ENCODE assay signal across 32 cellular contexts in genomic region chr7:108008827-108009226, GRCh38. TPM values are rescaled to one million over a fixed set of nuclear protein-coding genes. Genes with fewer than 3 reads are reported as not detected.
"Had no signal": no experiment of that assay in that cellular context is flagged by ENCODE, and none has a peak within 500 bp of the region (broad histone marks: within the 10 kb centered on the region; RNA-seq: fewer than 3 reads in every experiment).

No MANE protein-coding gene starts in this region.

- H3K27ac Mint-ChIP-seq: activated B cell treated with CpG ODN at 0.5 μM for 24 hours; activated CD4-positive, alpha-beta memory T cell treated with anti-CD3 and anti-CD28 coated beads, Interleukin-2, amount 10 ng/mL, durations not matched to agents 7 days and 5 days; activated CD4-positive, alpha-beta T cell treated with anti-CD3 and anti-CD28 coated beads, Interleukin-2, amount 10 ng/mL, durations not matched to agents 24 days and 14 days; activated CD8-positive, alpha-beta memory T cell treated with anti-CD3 and anti-CD28 coated beads, Interleukin-2, amount 10 ng/mL, durations not matched to agents 7 days and 5 days; activated CD8-positive, alpha-beta T cell treated with anti-CD3 and anti-CD28 coated beads, Interleukin-2, amount 10 ng/mL, durations not matched to agents 7 days and 5 days; activated naive CD4-positive, alpha-beta T cell treated with anti-CD3 and anti-CD28 coated beads for 36 hours; activated naive CD4-positive, alpha-beta T cell treated with anti-CD3 and anti-CD28 coated beads, Interleukin-2, amount 50 U/mL, for 72 hours; activated naive CD8-positive, alpha-beta T cell treated with anti-CD3 and anti-CD28 coated beads for 36 hours; activated T-cell treated with anti-CD3 and anti-CD28 coated beads, Interleukin-2, amount 50 U/mL, for 24 hours; T-helper 1 cell treated with Interleukin-12 subunit alpha and Interleukin-12 subunit beta and Interleukin-4 antibody, amounts not matched to agents 30 μg/mL and 1 μg/mL, for 36 hours; T-helper 2 cell treated with Interferon-gamma antibody and Interleukin-4, amounts not matched to agents 5 μg/mL and 100 μg/mL, for 36 hours had no signal

- H3K9me3 ChIP-seq: adrenal gland, body of pancreas, breast epithelium had no signal

- H3K36me3 ChIP-seq: adrenal gland, brain microvascular endothelial cell, breast epithelium had no signal

- H3K9me3 Mint-ChIP-seq: activated B cell treated with CpG ODN at 0.5 μM for 24 hours; activated CD4-positive, alpha-beta memory T cell treated with anti-CD3 and anti-CD28 coated beads, Interleukin-2, amount 10 ng/mL, durations not matched to agents 7 days and 5 days; activated CD4-positive, alpha-beta T cell treated with anti-CD3 and anti-CD28 coated beads, Interleukin-2, amount 10 ng/mL, durations not matched to agents 24 days and 14 days; activated naive CD4-positive, alpha-beta T cell treated with anti-CD3 and anti-CD28 coated beads for 36 hours; activated naive CD4-positive, alpha-beta T cell treated with anti-CD3 and anti-CD28 coated beads, Interleukin-2, amount 50 U/mL, for 72 hours; activated naive CD8-positive, alpha-beta T cell treated with anti-CD3 and anti-CD28 coated beads for 36 hours; activated T-cell treated with anti-CD3 and anti-CD28 coated beads, Interleukin-2, amount 50 U/mL, for 24 hours; T-helper 1 cell treated with Interleukin-12 subunit alpha and Interleukin-12 subunit beta and Interleukin-4 antibody, amounts not matched to agents 30 μg/mL and 1 μg/mL, for 36 hours; T-helper 2 cell treated with Interferon-gamma antibody and Interleukin-4, amounts not matched to agents 5 μg/mL and 100 μg/mL, for 36 hours had no signal

- ATAC-seq: activated CD8-positive, alpha-beta memory T cell treated with anti-CD3 and anti-CD28 coated beads, Interleukin-2, amount 10 ng/mL, durations not matched to agents 7 days and 5 days; activated CD8-positive, alpha-beta T cell treated with anti-CD3 and anti-CD28 coated beads, Interleukin-2, amount 10 ng/mL, durations not matched to agents 7 days and 5 days; activated naive CD4-positive, alpha-beta T cell treated with anti-CD3 and anti-CD28 coated beads, Interleukin-2, amount 50 U/mL, for 72 hours; body of pancreas had no signal

- H3K4me1 ChIP-seq: adrenal gland, breast epithelium had no signal

- H3K27me3 ChIP-seq: adrenal gland, body of pancreas, brain microvascular endothelial cell had no signal

- H3K4me1 Mint-ChIP-seq: activated CD8-positive, alpha-beta memory T cell treated with anti-CD3 and anti-CD28 coated beads, Interleukin-2, amount 10 ng/mL, durations not matched to agents 7 days and 5 days had no signal

- H3K36me3 Mint-ChIP-seq: activated CD8-positive, alpha-beta memory T cell treated with anti-CD3 and anti-CD28 coated beads, Interleukin-2, amount 10 ng/mL, durations not matched to agents 7 days and 5 days; activated naive CD8-positive, alpha-beta T cell treated with anti-CD3 and anti-CD28 coated beads for 36 hours had no signal

- H3K4me3 ChIP-seq: adrenal gland, body of pancreas, breast epithelium had no signal

- DNase-seq: activated B cell treated with CpG ODN at 0.5 μM for 24 hours; activated CD4-positive, alpha-beta memory T cell treated with anti-CD3 and anti-CD28 coated beads, Interleukin-2, amount 10 ng/mL, durations not matched to agents 7 days and 5 days; activated CD4-positive, alpha-beta T cell treated with anti-CD3 and anti-CD28 coated beads for 4 hours; activated CD4-positive, alpha-beta T cell treated with anti-CD3 and anti-CD28 coated beads, Interleukin-2, amount 10 ng/mL, durations not matched to agents 24 days and 14 days; activated CD4-positive, alpha-beta T cell treated with anti-CD3 and anti-CD28 coated beads, Interleukin-2, amount 50 U/mL, for 48 hours; activated CD4-positive, CD25-positive, alpha-beta regulatory T cell treated with anti-CD3 and anti-CD28 coated beads, Interleukin-2, amount 50 U/mL, for 72 hours; activated CD8-positive, alpha-beta memory T cell treated with anti-CD3 and anti-CD28 coated beads for 24 hours; activated CD8-positive, alpha-beta memory T cell treated with anti-CD3 and anti-CD28 coated beads, Interleukin-2, amount 10 ng/mL, durations not matched to agents 7 days and 5 days; activated CD8-positive, alpha-beta memory T cell treated with anti-CD3 and anti-CD28 coated beads, Interleukin-2, amount 50 U/mL, for 48 hours; activated CD8-positive, alpha-beta T cell treated with anti-CD3 and anti-CD28 coated beads, Interleukin-2, amount 10 ng/mL, durations not matched to agents 7 days and 5 days; activated effector memory CD4-positive, alpha-beta T cell treated with anti-CD3 and anti-CD28 coated beads, Interleukin-2, amount 50 U/mL, for 16 hours; activated gamma-delta T cell treated with Interleukin-2 at 50 U/mL for 16 hours; activated naive CD4-positive, alpha-beta T cell; activated naive CD4-positive, alpha-beta T cell treated with anti-CD3 and anti-CD28 coated beads for 36 hours; activated naive CD4-positive, alpha-beta T cell treated with anti-CD3 and anti-CD28 coated beads, Interleukin-2, amount 50 U/mL, for 16 hours; activated naive CD8-positive, alpha-beta T cell treated with anti-CD3 and anti-CD28 coated beads for 36 hours; activated T-cell treated with anti-CD3 and anti-CD28 coated beads, Interleukin-2, amount 50 U/mL, for 24 hours; activated T-cell treated with anti-CD3 and anti-CD28 coated beads, Interleukin-2, amount 50 U/mL, for 48 hours; adrenal gland; amniotic stem cell; aorta; body of pancreas; brain microvascular endothelial cell; central memory CD4-positive, alpha-beta T cell; T-helper 1 cell; T-helper 2 cell; T-helper 9 cell had no signal

- H3K27ac ChIP-seq: adrenal gland, brain microvascular endothelial cell, breast epithelium, VCaP had no signal

- H3K4me3 Mint-ChIP-seq: activated B cell treated with CpG ODN at 0.5 μM for 24 hours; activated CD4-positive, alpha-beta memory T cell treated with anti-CD3 and anti-CD28 coated beads, Interleukin-2, amount 10 ng/mL, durations not matched to agents 7 days and 5 days; activated CD4-positive, alpha-beta T cell treated with anti-CD3 and anti-CD28 coated beads, Interleukin-2, amount 10 ng/mL, durations not matched to agents 24 days and 14 days; activated CD8-positive, alpha-beta memory T cell treated with anti-CD3 and anti-CD28 coated beads, Interleukin-2, amount 10 ng/mL, durations not matched to agents 7 days and 5 days; activated CD8-positive, alpha-beta T cell treated with anti-CD3 and anti-CD28 coated beads, Interleukin-2, amount 10 ng/mL, durations not matched to agents 7 days and 5 days; activated naive CD4-positive, alpha-beta T cell treated with anti-CD3 and anti-CD28 coated beads for 36 hours; activated naive CD8-positive, alpha-beta T cell treated with anti-CD3 and anti-CD28 coated beads for 36 hours; activated T-cell treated with anti-CD3 and anti-CD28 coated beads, Interleukin-2, amount 50 U/mL, for 24 hours; T-helper 1 cell treated with Interleukin-12 subunit alpha and Interleukin-12 subunit beta and Interleukin-4 antibody, amounts not matched to agents 30 μg/mL and 1 μg/mL, for 36 hours; T-helper 2 cell treated with Interferon-gamma antibody and Interleukin-4, amounts not matched to agents 5 μg/mL and 100 μg/mL, for 36 hours had no signal

RNA-seq across cellular contexts. Expression of gene LAMB1, which starts 5.9 kb away (rescaled TPM):
- total RNA-seq: activated B cell treated with CpG ODN at 0.5 μM for 24 hours; activated CD4-positive, alpha-beta memory T cell treated with anti-CD3 and anti-CD28 coated beads, Interleukin-2, amount 10 ng/mL, durations not matched to agents 7 days and 5 days; activated CD4-positive, alpha-beta T cell treated with anti-CD3 and anti-CD28 coated beads, Interleukin-2, amount 10 ng/mL, durations not matched to agents 24 days and 14 days; activated CD8-positive, alpha-beta memory T cell treated with anti-CD3 and anti-CD28 coated beads, Interleukin-2, amount 10 ng/mL, durations not matched to agents 7 days and 5 days; activated CD8-positive, alpha-beta T cell treated with anti-CD3 and anti-CD28 coated beads, Interleukin-2, amount 10 ng/mL, durations not matched to agents 7 days and 5 days had no signal
